Comparison of ENCODE assay signal across 8 cellular contexts in genomic region chr5:127228540-127229184, GRCh38.
DNase-seq lines count a peak whose midpoint lies in the region; ATAC-seq, FAIRE-seq and TF ChIP-seq lines count a peak whose summit lies in the region.

No MANE protein-coding gene starts in this region.

- no peaks in the 10 kb centered on the region for H3K79me2 ChIP-seq in keratinocyte (ENCODE audit: control insufficient read depth, insufficient read depth, low read length)

- H3K27ac Mint-ChIP-seq in activated CD4-positive, alpha-beta T cell treated with anti-CD3 and anti-CD28 coated beads for 36 hours = peak overlapping the region; percentile 44
- peak overlapping the region; percentile 74 for H3K27ac Mint-ChIP-seq in activated naive CD8-positive, alpha-beta T cell treated with anti-CD3 and anti-CD28 coated beads, Interleukin-2, amount 10 ng/mL, durations not matched to agents 7 days and 5 days

- H3K4me3 ChIP-seq in keratinocyte (ENCODE audit: control insufficient read depth in 2 of 3, extremely low read depth in 1 of 3, insufficient read depth in 2 of 3, low read depth in 1 of 3, low read length in 3 of 3) = peak overlapping the region in 1 of 3 experiments; percentile 58
- peak overlapping the region; percentile 78 for H3K4me3 ChIP-seq in thoracic aorta

- H3K4me3 Mint-ChIP-seq in activated CD4-positive, alpha-beta T cell treated with anti-CD3 and anti-CD28 coated beads for 36 hours = peak overlapping the region; percentile 56
- H3K4me3 Mint-ChIP-seq in activated naive CD8-positive, alpha-beta T cell treated with anti-CD3 and anti-CD28 coated beads, Interleukin-2, amount 10 ng/mL, durations not matched to agents 7 days and 5 days = peak overlapping the region; percentile 68

- no peaks in the 10 kb centered on the region for H4K20me1 ChIP-seq in keratinocyte (ENCODE audit: control insufficient read depth, extremely low read depth, insufficient read depth, low read length)

- no peak overlapping the region for H2AFZ ChIP-seq in keratinocyte (ENCODE audit: control insufficient read depth, low read length)

- intact Hi-C loops in activated CD4-positive, alpha-beta T cell treated with anti-CD3 and anti-CD28 coated beads for 36 hours (cut with DNase I, micrococcal nuclease) = loop anchor here in 1 of 2 experiments (2.0 kb wide), 1 partner anchor 198 kb away; the partner anchor contains the start of gene MARCHF3

- H3K9ac ChIP-seq in keratinocyte (ENCODE audit: control insufficient read depth, extremely low read depth, insufficient read depth, low read length) = no peak overlapping the region

- CTCF ChIA-PET in activated CD4-positive, alpha-beta T cell treated with anti-CD3 and anti-CD28 coated beads for 36 hours (lab: Charles Lee) = interaction anchor here (0.8 to 1.0 kb wide), 3 partner anchors 14 to 451 kb away, joined by 3 read pairs; no protein-coding TSS in a partner anchor

- no peaks in the 10 kb centered on the region for H3K9me3 ChIP-seq in keratinocyte (ENCODE audit: control insufficient read depth, low read depth, low read length)
- H3K9me3 ChIP-seq in thoracic aorta = no peaks in the 10 kb centered on the region

- H3K27me3 Mint-ChIP-seq in activated CD4-positive, alpha-beta T cell treated with anti-CD3 and anti-CD28 coated beads for 36 hours = no peaks in the 10 kb centered on the region
- H3K27me3 Mint-ChIP-seq in activated naive CD8-positive, alpha-beta T cell treated with anti-CD3 and anti-CD28 coated beads, Interleukin-2, amount 10 ng/mL, durations not matched to agents 7 days and 5 days = peaks cover 5% of the 10 kb centered on the region

- DNase-seq in activated CD4-positive, alpha-beta T cell treated with anti-CD3 and anti-CD28 coated beads for 36 hours = peak; percentile 6
- DNase-seq in activated CD4-positive, alpha-beta T cell treated with anti-CD3 and anti-CD28 coated beads for 48 hours = no peak
- peak; percentile 26 for DNase-seq in activated naive CD8-positive, alpha-beta T cell treated with anti-CD3 and anti-CD28 coated beads, Interleukin-2, amount 10 ng/mL, durations not matched to agents 7 days and 5 days
- DNase-seq in keratinocyte (ENCODE audit: low read depth, low spot score) (no peak), thoracic aorta (ENCODE audit: low spot score) (no peak), foreskin melanocyte (no peak), NCI-H187 (lab: John Stamatoyannopoulos, UW) (no peak)

- H3K9me1 ChIP-seq in keratinocyte (ENCODE audit: control insufficient read depth, extremely low read depth, insufficient read depth, low read length) = no peaks in the 10 kb centered on the region

- H3K4me1 ChIP-seq in keratinocyte (ENCODE audit: control insufficient read depth, extremely low read depth, insufficient read depth, low read length) = peaks cover 5% of the 10 kb centered on the region
- peaks cover 0 to 14% of the 10 kb centered on the region in 2 donors for H3K4me1 ChIP-seq in thoracic aorta (ENCODE audit: control insufficient read depth in 1 of 2, low read depth in 2 of 2)

- no peak for FAIRE-seq in keratinocyte (lab: Jason Lieb, UNC)

- POLR2A ChIA-PET in activated CD4-positive, alpha-beta T cell treated with anti-CD3 and anti-CD28 coated beads for 36 hours (lab: Charles Lee) = no interaction called here
- POLR2A ChIA-PET in activated naive CD8-positive, alpha-beta T cell treated with anti-CD3 and anti-CD28 coated beads, Interleukin-2, amount 10 ng/mL, durations not matched to agents 7 days and 5 days (lab: Charles Lee) = interaction anchor here (1.0 to 1.6 kb wide), 3 partner anchors 9 to 450 kb away, joined by 3 to 5 read pairs (median 4); no protein-coding TSS in a partner anchor

- H3K27ac ChIP-seq in keratinocyte (ENCODE audit: control insufficient read depth, insufficient read depth, low read length) = no peak overlapping the region
- no peak overlapping the region for H3K27ac ChIP-seq in thoracic aorta

- H3K36me3 ChIP-seq in keratinocyte (ENCODE audit: control insufficient read depth in 2 of 2, extremely low read depth in 1 of 2, insufficient read depth in 2 of 2, low read length in 2 of 2) (no peaks in the 10 kb centered on the region), thoracic aorta (no peaks in the 10 kb centered on the region)

- dilution Hi-C loops in keratinocyte (cut with MboI; ENCODE audit: extremely low pct_ligation_motif_present, low sequenced_read_pairs) = no loop called here

- H3K36me3 Mint-ChIP-seq in activated CD4-positive, alpha-beta T cell treated with anti-CD3 and anti-CD28 coated beads for 36 hours (ENCODE audit: low read depth) = peaks cover 3% of the 10 kb centered on the region
- H3K36me3 Mint-ChIP-seq in activated naive CD8-positive, alpha-beta T cell treated with anti-CD3 and anti-CD28 coated beads, Interleukin-2, amount 10 ng/mL, durations not matched to agents 7 days and 5 days = no peaks in the 10 kb centered on the region

- no peak for TF ChIP-seq CTCF in keratinocyte (optimal IDR thresholded peaks at IDR 0.05 in 1 of 3, IDR thresholded peaks at IDR 0.05 in 1 of 3, conservative IDR thresholded peaks at IDR 0.05 in 1 of 3; ENCODE audit: extremely low read depth in 1 of 3, insufficient read depth in 2 of 3, low read length in 3 of 3)
- TF ChIP-seq CTCF in thoracic aorta (IDR thresholded peaks at IDR 0.05) = no peak

- H3K27me3 ChIP-seq in keratinocyte (ENCODE audit: control insufficient read depth, extremely low read depth, insufficient read depth, low read length) (peaks cover 4% of the 10 kb centered on the region), thoracic aorta (replicated peaks; ENCODE audit: insufficient read depth) (no peaks in the 10 kb centered on the region)

- peak; percentile 8 for ATAC-seq in activated CD4-positive, alpha-beta T cell treated with anti-CD3 and anti-CD28 coated beads for 36 hours
- no peak for ATAC-seq in activated naive CD8-positive, alpha-beta T cell treated with anti-CD3 and anti-CD28 coated beads, Interleukin-2, amount 10 ng/mL, durations not matched to agents 7 days and 5 days (ENCODE audit: low read depth)
- ATAC-seq in thoracic aorta (ENCODE audit: insufficient number of reproducible peaks, low FRiP score, low read depth) (no peak), HG02884 (IDR thresholded peaks at IDR 0.05; ENCODE audit: unreplicated experiment) (no peak)

- H3K9me3 Mint-ChIP-seq in activated CD4-positive, alpha-beta T cell treated with anti-CD3 and anti-CD28 coated beads for 36 hours (ENCODE audit: low read depth) = peaks cover 9% of the 10 kb centered on the region
- peaks cover 2% of the 10 kb centered on the region for H3K9me3 Mint-ChIP-seq in activated naive CD8-positive, alpha-beta T cell treated with anti-CD3 and anti-CD28 coated beads, Interleukin-2, amount 10 ng/mL, durations not matched to agents 7 days and 5 days

- peaks cover 18% of the 10 kb centered on the region for H3K4me1 Mint-ChIP-seq in activated CD4-positive, alpha-beta T cell treated with anti-CD3 and anti-CD28 coated beads for 36 hours
- H3K4me1 Mint-ChIP-seq in activated naive CD8-positive, alpha-beta T cell treated with anti-CD3 and anti-CD28 coated beads, Interleukin-2, amount 10 ng/mL, durations not matched to agents 7 days and 5 days = peaks cover 9% of the 10 kb centered on the region

- H3K4me2 ChIP-seq in keratinocyte (ENCODE audit: control insufficient read depth, extremely low read depth, insufficient read depth, low read depth, low read length) = peak overlapping the region; percentile 79

Comparison
In these comparisons a context has a peak if more than half of its experiments do, and no peak if none do; other contexts are left out.
1. DNase-seq: peak in activated CD4-positive, alpha-beta T cell treated with anti-CD3 and anti-CD28 coated beads for 36 hours (single experiment) and activated naive CD8-positive, alpha-beta T cell treated with anti-CD3 and anti-CD28 coated beads, Interleukin-2, amount 10 ng/mL, durations not matched to agents 7 days and 5 days (single experiment); none in activated CD4-positive, alpha-beta T cell treated with anti-CD3 and anti-CD28 coated beads for 48 hours (single experiment), keratinocyte (single experiment), thoracic aorta (single experiment), foreskin melanocyte (single experiment) and NCI-H187 (0 of 2).